8 cellular contexts compared by ENCODE assay signal in the genomic region with DNA sequence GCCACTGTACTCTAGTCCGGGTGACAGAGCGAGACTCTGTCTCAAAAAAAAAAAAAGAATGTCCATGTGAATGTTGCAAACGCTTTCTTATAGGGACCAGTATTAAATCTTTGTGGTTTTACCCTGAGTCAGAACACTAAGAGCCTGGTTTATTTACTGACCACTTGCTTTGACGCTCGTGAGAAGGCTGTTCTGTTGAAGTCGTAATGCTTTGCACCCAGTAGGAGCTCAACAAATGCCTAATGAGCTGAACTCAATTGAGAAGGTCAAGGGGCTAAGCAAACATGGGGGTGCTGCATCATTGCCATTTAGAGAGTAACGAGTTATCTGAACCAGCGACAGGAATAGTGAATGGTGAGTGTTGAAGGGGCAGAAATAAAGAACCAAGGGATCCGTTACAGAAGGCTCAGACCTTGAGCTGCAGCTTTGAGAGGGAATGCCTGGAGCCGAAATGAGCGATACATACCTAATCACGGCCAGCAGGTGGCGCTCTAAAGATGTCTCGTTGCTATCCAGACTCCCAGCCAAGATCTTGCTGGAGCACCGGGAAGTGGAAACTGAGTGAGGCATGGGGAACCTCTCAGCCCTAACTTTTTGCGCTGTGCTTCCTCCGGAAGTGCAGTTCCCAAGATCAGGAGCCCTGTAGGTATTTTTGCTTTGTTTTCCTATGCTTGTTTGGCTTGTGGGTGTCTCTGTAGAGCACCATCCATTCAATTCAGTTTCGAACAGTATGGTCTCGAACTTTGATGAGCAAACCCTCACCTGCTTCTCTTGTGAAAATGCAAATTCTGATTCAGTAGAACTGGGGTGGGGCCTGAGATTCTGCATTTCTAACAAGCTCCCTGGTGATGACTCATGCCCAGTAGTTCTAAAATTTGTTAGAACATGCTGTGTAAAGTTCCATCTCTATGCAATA. TPM values are rescaled to one million over a fixed set of nuclear protein-coding genes. Genes with fewer than 3 reads are reported as not detected.
DNase-seq lines count a peak whose midpoint lies in the region; ATAC-seq, FAIRE-seq and TF ChIP-seq lines count a peak whose summit lies in the region.

No MANE protein-coding gene starts in this region.

- H3K4me3 Mint-ChIP-seq in activated T-cell treated with anti-CD3 and anti-CD28 coated beads, Interleukin-2, amount 50 U/mL, for 72 hours = peak overlapping the region; percentile 21 to 28
- no peak overlapping the region for H3K4me3 Mint-ChIP-seq in nephron progenitor cell

- ATAC-seq in activated T-cell treated with anti-CD3 and anti-CD28 coated beads, Interleukin-2, amount 50 U/mL, for 72 hours (replicated peaks in 1 of 2) = peak; percentile 71 to 80
- ATAC-seq in HG02678 (IDR thresholded peaks at IDR 0.05; ENCODE audit: unreplicated experiment) = no peak

- H3K9me3 Mint-ChIP-seq in activated T-cell treated with anti-CD3 and anti-CD28 coated beads, Interleukin-2, amount 50 U/mL, for 72 hours = no peaks in the 10 kb centered on the region
- H3K9me3 Mint-ChIP-seq in nephron progenitor cell = no peaks in the 10 kb centered on the region

- peaks cover 23% of the 10 kb centered on the region for H3K4me1 Mint-ChIP-seq in activated T-cell treated with anti-CD3 and anti-CD28 coated beads, Interleukin-2, amount 50 U/mL, for 72 hours (ENCODE audit: low read depth)
- H3K4me1 Mint-ChIP-seq in nephron progenitor cell = peaks cover 28% of the 10 kb centered on the region

- H3K27ac Mint-ChIP-seq in activated T-cell treated with anti-CD3 and anti-CD28 coated beads, Interleukin-2, amount 50 U/mL, for 72 hours = no peak overlapping the region
- no peak overlapping the region for H3K27ac Mint-ChIP-seq in nephron progenitor cell

- H3K27me3 Mint-ChIP-seq in activated T-cell treated with anti-CD3 and anti-CD28 coated beads, Interleukin-2, amount 50 U/mL, for 72 hours (ENCODE audit: low read depth) = peaks cover 24% of the 10 kb centered on the region
- H3K27me3 Mint-ChIP-seq in nephron progenitor cell (ENCODE audit: low read depth, poor library complexity) = peaks cover 26% of the 10 kb centered on the region

- peak; percentile 91 for TF ChIP-seq CTCF in nephron progenitor cell (IDR thresholded peaks at IDR 0.05)

- no peaks in the 10 kb centered on the region for H3K36me3 Mint-ChIP-seq in activated T-cell treated with anti-CD3 and anti-CD28 coated beads, Interleukin-2, amount 50 U/mL, for 72 hours (ENCODE audit: insufficient read depth in 2 of 2)
- no peaks in the 10 kb centered on the region for H3K36me3 Mint-ChIP-seq in nephron progenitor cell (ENCODE audit: low read depth)

- DNase-seq in DMS153 (lab: John Stamatoyannopoulos, UW) (peak; percentile 42), LHCN-M2 (ENCODE audit: low read depth) (peak; percentile 84), RCC 7860 (ENCODE audit: low spot score) (peak; percentile 66), fibroblast of peridontal ligament (ENCODE audit: extremely low read depth) (peak; percentile 90), nephron progenitor cell (peak; percentile 93)
- DNase-seq in activated T-cell treated with anti-CD3 and anti-CD28 coated beads, Interleukin-2, amount 50 U/mL, for 72 hours = peak; percentile 73 to 82
- DNase-seq in stimulated activated naive CD4-positive, alpha-beta T cell (lab: John Stamatoyannopoulos, UW) = peak; percentile 9 to 80 (median 70)

- peak; percentile 25 for FAIRE-seq in RCC 7860 (lab: Jason Lieb, UNC)

RNA-seq across cellular contexts. Expression of a gene that starts 12.6 kb away (rescaled TPM):
- not detected in 2 replicates for total RNA-seq in LHCN-M2 (2014; rRNA removed)
- 0.02 TPM for polyA plus RNA-seq in LHCN-M2 (2012)
- total RNA-seq in activated T-cell treated with anti-CD3 and anti-CD28 coated beads, Interleukin-2, amount 50 U/mL, for 72 hours = under 1 TPM; 0.07 to 0.19 TPM

RNA-seq across cellular contexts. Expression of a gene that starts 25.5 kb away (rescaled TPM):
- 52.4 and 69.1 TPM in 2 replicates for total RNA-seq in LHCN-M2 (2014; rRNA removed)
- polyA plus RNA-seq in LHCN-M2 (2012) = 36.6 TPM
- total RNA-seq in activated T-cell treated with anti-CD3 and anti-CD28 coated beads, Interleukin-2, amount 50 U/mL, for 72 hours = 10 to 100 TPM; 65.1 to 74.2 TPM

RNA-seq across cellular contexts. Expression of a gene that starts 27.2 kb away (rescaled TPM):
- 2,622 and 3,054 TPM in 2 replicates for total RNA-seq in LHCN-M2 (2014; rRNA removed)
- 2,550 TPM for polyA plus RNA-seq in LHCN-M2 (2012)
- total RNA-seq in activated T-cell treated with anti-CD3 and anti-CD28 coated beads, Interleukin-2, amount 50 U/mL, for 72 hours = 1,000 to 10,000 TPM; 3,459 to 3,692 TPM

Comparison
In these comparisons a context has a peak if more than half of its experiments do, and no peak if none do; other contexts are left out.
1. DNase-seq: peak in every context shown above with its lines; median percentile 93 in nephron progenitor cell; 90 in fibroblast of peridontal ligament; 84 in LHCN-M2; 78 in activated T-cell treated with anti-CD3 and anti-CD28 coated beads, Interleukin-2, amount 50 U/mL, for 72 hours; 70 in stimulated activated naive CD4-positive, alpha-beta T cell; 66 in RCC 7860; 42 in DMS153.